2 cellular contexts compared by ENCODE assay signal in the genomic region with DNA sequence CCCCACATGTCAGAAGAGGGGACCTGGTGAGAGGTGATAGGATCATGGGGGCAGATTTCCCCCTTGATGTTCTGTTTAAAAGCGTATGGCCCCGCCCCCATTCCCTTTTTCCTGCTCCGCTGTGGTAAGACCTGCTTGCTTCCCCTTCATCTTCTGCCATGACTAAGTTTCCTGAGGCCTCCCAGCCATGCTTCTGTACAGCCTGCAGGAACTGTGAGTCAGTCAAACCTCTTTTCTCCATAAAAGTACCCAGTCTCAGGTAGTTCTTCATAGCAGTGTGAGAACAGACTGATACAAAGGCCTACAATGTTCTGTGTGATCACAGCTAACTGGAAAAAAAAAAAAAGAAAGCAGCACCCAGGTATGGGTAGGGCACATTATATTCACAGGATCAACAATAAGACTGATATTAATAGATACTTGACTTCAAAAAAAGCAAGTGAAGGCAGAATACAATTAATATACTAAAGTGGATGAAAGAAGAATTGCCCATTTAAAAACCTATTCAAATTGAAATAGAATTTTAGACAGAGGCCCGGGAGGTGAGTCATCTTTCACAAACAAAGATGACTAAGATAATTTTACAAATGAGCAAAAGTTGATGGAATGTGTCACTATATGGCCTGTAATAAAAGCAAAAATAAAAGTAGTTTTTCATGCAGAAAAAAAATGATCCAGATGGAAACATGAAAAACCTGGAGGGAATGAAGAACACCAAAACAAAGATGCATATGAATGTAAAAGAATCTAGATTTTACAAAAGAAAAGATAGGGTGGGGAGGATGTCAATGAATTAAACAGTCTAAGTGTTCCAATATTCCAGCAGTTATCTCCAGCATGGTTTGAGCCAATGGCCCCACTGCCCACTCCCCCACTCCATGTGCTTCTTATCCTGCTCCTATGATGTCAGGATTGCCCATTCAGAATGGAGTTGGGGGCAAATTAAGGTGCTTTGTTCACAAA.
TF ChIP-seq lines count a peak whose summit lies in the region.

No MANE protein-coding gene starts in this region.

TF ChIP-seq in endothelial cell of umbilical vein, 7 proteins besides CTCF, POLR2A, EP300 and RAD21:
- TF ChIP-seq MYC (IDR thresholded peaks at IDR 0.05; ENCODE audit: low read depth, low read length) (no peak), EZH2 (IDR thresholded peaks at IDR 0.05; ENCODE audit: borderline replicate concordance, low read depth, low read length, severe bottlenecking) (no peak), POLR2AphosphoS5 (IDR thresholded peaks at IDR 0.05; ENCODE audit: insufficient read depth, low read depth, low read length) (peak; percentile 51), JUN (IDR thresholded peaks at IDR 0.05; ENCODE audit: borderline replicate concordance, insufficient read depth, insufficient read length, low read depth) (peak; percentile 56), GATA2 (IDR thresholded peaks at IDR 0.05; ENCODE audit: insufficient read depth, insufficient read length, low read depth, low read length) (peak; percentile 17), FOS (IDR thresholded peaks at IDR 0.05; ENCODE audit: borderline replicate concordance, insufficient read depth, low read length) (peak; percentile 86)
- TF ChIP-seq, protein P1, sequence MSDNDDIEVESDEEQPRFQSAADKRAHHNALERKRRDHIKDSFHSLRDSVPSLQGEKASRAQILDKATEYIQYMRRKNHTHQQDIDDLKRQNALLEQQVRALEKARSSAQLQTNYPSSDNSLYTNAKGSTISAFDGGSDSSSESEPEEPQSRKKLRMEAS (IDR thresholded peaks at IDR 0.05; ENCODE audit: insufficient read depth, insufficient read length) = no peak

TF ChIP-seq in SK-N-SH treated with all-trans-retinoic acid at 6 μM for 48 hours, 23 proteins besides CTCF, POLR2A, EP300 and RAD21:
- TF ChIP-seq ZFP30 (CRISPR knock-in tag; IDR thresholded peaks at IDR 0.05) (no peak), ZNF8 (CRISPR knock-in tag; IDR thresholded peaks at IDR 0.05) (no peak), TOX (CRISPR knock-in tag; IDR thresholded peaks at IDR 0.05; ENCODE audit: borderline replicate concordance) (no peak), ZC3H10 (CRISPR knock-in tag; IDR thresholded peaks at IDR 0.05) (no peak), ZNF70 (CRISPR knock-in tag; IDR thresholded peaks at IDR 0.05) (no peak)
- TF ChIP-seq, protein P2, sequence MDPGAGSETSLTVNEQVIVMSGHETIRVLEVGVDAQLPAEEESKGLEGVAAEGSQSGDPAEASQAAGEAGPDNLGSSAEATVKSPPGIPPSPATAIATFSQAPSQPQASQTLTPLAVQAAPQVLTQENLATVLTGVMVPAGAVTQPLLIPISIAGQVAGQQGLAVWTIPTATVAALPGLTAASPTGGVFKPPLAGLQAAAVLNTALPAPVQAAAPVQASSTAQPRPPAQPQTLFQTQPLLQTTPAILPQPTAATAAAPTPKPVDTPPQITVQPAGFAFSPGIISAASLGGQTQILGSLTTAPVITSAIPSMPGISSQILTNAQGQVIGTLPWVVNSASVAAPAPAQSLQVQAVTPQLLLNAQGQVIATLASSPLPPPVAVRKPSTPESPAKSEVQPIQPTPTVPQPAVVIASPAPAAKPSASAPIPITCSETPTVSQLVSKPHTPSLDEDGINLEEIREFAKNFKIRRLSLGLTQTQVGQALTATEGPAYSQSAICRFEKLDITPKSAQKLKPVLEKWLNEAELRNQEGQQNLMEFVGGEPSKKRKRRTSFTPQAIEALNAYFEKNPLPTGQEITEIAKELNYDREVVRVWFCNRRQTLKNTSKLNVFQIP (CRISPR knock-in tag; IDR thresholded peaks at IDR 0.05; ENCODE audit: borderline replicate concordance, low read depth) = no peak
